Comparison of ENCODE assay signal across 31 cellular contexts in the genomic region with DNA sequence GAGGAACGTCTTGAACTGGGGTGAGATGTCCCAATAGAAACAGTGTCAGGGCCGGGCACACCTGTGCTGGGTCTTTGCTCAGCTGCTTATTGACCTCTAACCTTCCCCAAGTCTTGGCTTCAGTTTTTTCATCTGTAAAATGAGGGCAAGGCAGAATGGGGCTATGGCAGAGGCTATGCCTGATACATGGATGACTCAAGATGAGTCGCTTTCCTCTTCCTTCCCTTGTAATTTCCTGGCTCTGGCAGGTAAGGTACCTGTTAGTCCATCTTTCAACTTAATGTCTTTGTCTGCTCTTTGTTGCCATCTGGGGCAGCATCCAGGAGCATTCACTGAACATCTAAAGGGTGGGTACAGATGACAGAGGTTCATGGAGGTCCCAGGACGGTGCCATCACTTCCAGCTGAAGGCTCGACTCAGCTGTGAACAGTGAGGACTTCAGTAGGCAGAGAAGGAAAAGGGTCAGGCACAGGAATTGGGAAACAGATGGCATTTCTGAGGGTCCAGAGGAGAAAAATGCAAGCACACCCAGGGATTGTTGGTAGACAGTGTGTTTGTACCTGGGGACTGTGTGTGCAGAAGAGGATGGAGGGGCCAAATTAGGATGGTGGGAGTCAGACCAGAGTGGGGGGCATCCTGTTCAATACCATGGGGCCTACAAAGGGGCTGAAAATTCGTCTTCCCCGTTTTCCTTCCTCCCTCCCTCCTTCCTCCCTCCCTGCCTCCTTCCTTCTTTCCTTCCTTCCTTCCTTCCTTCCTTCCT.
"Had no signal": no experiment of that assay in that cellular context is flagged by ENCODE, and none has a peak within 500 bp of the region (broad histone marks: within the 10 kb centered on the region; RNA-seq: fewer than 3 reads in every experiment).

No MANE protein-coding gene starts in this region.

- H3K4me1 Mint-ChIP-seq: activated naive CD8-positive, alpha-beta T cell treated with anti-CD3 and anti-CD28 coated beads for 36 hours; neural crest cell; stimulated activated memory B cell treated with anti-CD40 and anti-IgM and Interleukin-4, amounts not matched to agents 10 μg/mL and 1 μg/mL and 100 μg/mL, for 72 hours had no signal

- H3K27ac ChIP-seq: adrenal gland, body of pancreas, esophagus muscularis mucosa, heart right ventricle, left ventricle myocardium inferior, pancreas, psoas muscle, sigmoid colon, uterus had no signal

- H3K27ac Mint-ChIP-seq: activated CD8-positive, alpha-beta memory T cell treated with anti-CD3 and anti-CD28 coated beads, Interleukin-2, amount 10 ng/mL, durations not matched to agents 7 days and 5 days; activated CD8-positive, alpha-beta T cell treated with anti-CD3 and anti-CD28 coated beads, Interleukin-2, amount 10 ng/mL, durations not matched to agents 7 days and 5 days; activated naive CD8-positive, alpha-beta T cell treated with anti-CD3 and anti-CD28 coated beads for 36 hours; stimulated activated memory B cell treated with anti-CD40 and anti-IgM and Interleukin-4, amounts not matched to agents 10 μg/mL and 1 μg/mL and 100 μg/mL, for 72 hours; type B pancreatic cell had no signal

- H3K4me1 ChIP-seq: adrenal gland, body of pancreas, esophagus muscularis mucosa, heart right ventricle, left ventricle myocardium inferior, pancreas, psoas muscle, sigmoid colon, uterus had no signal

- H3K4me3 Mint-ChIP-seq: activated CD8-positive, alpha-beta memory T cell treated with anti-CD3 and anti-CD28 coated beads, Interleukin-2, amount 10 ng/mL, durations not matched to agents 7 days and 5 days; activated CD8-positive, alpha-beta T cell treated with anti-CD3 and anti-CD28 coated beads, Interleukin-2, amount 10 ng/mL, durations not matched to agents 7 days and 5 days; activated naive CD8-positive, alpha-beta T cell treated with anti-CD3 and anti-CD28 coated beads for 36 hours; naive thymus-derived CD4-positive, alpha-beta T cell; neural crest cell; stimulated activated memory B cell treated with anti-CD40 and anti-IgM and Interleukin-4, amounts not matched to agents 10 μg/mL and 1 μg/mL and 100 μg/mL, for 72 hours; stimulated activated naive CD8-positive, alpha-beta T cell treated with anti-CD3 and anti-CD28 coated beads, Interleukin-15, amount 100 ng/mL, for 72 hours; type B pancreatic cell had no signal

- H3K36me3 ChIP-seq: adrenal gland, esophagus muscularis mucosa, heart right ventricle, left ventricle myocardium inferior, pancreas, sigmoid colon, uterus had no signal

- DNase-seq: activated CD4-positive, alpha-beta T cell treated with anti-CD3 and anti-CD28 coated beads for 1 hour; activated CD4-positive, alpha-beta T cell treated with anti-CD3 and anti-CD28 coated beads, Interleukin-2, amount 50 U/mL, for 1 hour; activated CD8-positive, alpha-beta memory T cell treated with anti-CD3 and anti-CD28 coated beads, Interleukin-2, amount 10 ng/mL, durations not matched to agents 7 days and 5 days; activated CD8-positive, alpha-beta T cell treated with anti-CD3 and anti-CD28 coated beads, Interleukin-2, amount 10 ng/mL, durations not matched to agents 7 days and 5 days; activated naive CD4-positive, alpha-beta T cell; activated naive CD8-positive, alpha-beta T cell treated with anti-CD3 and anti-CD28 coated beads for 36 hours; activated T-cell treated with anti-CD3 and anti-CD28 coated beads, Interleukin-2, amount 50 U/mL, for 48 hours; adrenal gland; aorta; body of pancreas; cortex of kidney; foreskin melanocyte; heart right ventricle; kidney glomerular epithelial cell; left ventricle myocardium inferior; midbrain; naive thymus-derived CD4-positive, alpha-beta T cell; nucleus accumbens; pancreas; psoas muscle; sigmoid colon; small intestine; stimulated activated CD4-positive, alpha-beta T cell treated with anti-CD3 and anti-CD28 coated beads, Interleukin-4, amount 100 ng/mL, for 24 hours; stimulated activated naive CD8-positive, alpha-beta T cell treated with anti-CD3 and anti-CD28 coated beads, Interleukin-15, amount 100 ng/mL, for 72 hours; substantia nigra; T-helper 2 cell; uterus had no signal

- H3K27me3 ChIP-seq: adrenal gland, body of pancreas, sigmoid colon, uterus had no signal

- H3K4me3 ChIP-seq: adrenal gland, body of pancreas, esophagus muscularis mucosa, heart right ventricle, left ventricle myocardium inferior, pancreas, psoas muscle, sigmoid colon, uterus had no signal

- H3K9me3 Mint-ChIP-seq: neural crest cell; stimulated activated naive CD8-positive, alpha-beta T cell treated with anti-CD3 and anti-CD28 coated beads, Interleukin-15, amount 100 ng/mL, for 72 hours; type B pancreatic cell had no signal

- ATAC-seq: activated CD8-positive, alpha-beta memory T cell treated with anti-CD3 and anti-CD28 coated beads, Interleukin-2, amount 10 ng/mL, durations not matched to agents 7 days and 5 days; activated CD8-positive, alpha-beta T cell treated with anti-CD3 and anti-CD28 coated beads, Interleukin-2, amount 10 ng/mL, durations not matched to agents 7 days and 5 days; body of pancreas; heart right ventricle; naive thymus-derived CD4-positive, alpha-beta T cell; pancreas; psoas muscle; stimulated activated memory B cell treated with anti-CD40 and anti-IgM and Interleukin-4, amounts not matched to agents 10 μg/mL and 1 μg/mL and 100 μg/mL, for 72 hours; stimulated activated naive CD8-positive, alpha-beta T cell treated with anti-CD3 and anti-CD28 coated beads, Interleukin-15, amount 100 ng/mL, for 72 hours had no signal

- H3K27me3 Mint-ChIP-seq: activated naive CD8-positive, alpha-beta T cell treated with anti-CD3 and anti-CD28 coated beads for 36 hours; stimulated activated naive CD8-positive, alpha-beta T cell treated with anti-CD3 and anti-CD28 coated beads, Interleukin-15, amount 100 ng/mL, for 72 hours had no signal

- H3K9me3 ChIP-seq: adrenal gland, body of pancreas, esophagus muscularis mucosa, heart right ventricle, left ventricle myocardium inferior, pancreas, psoas muscle, uterus had no signal

- H3K36me3 Mint-ChIP-seq: activated CD8-positive, alpha-beta memory T cell treated with anti-CD3 and anti-CD28 coated beads, Interleukin-2, amount 10 ng/mL, durations not matched to agents 7 days and 5 days; activated naive CD8-positive, alpha-beta T cell treated with anti-CD3 and anti-CD28 coated beads for 36 hours; stimulated activated memory B cell treated with anti-CD40 and anti-IgM and Interleukin-4, amounts not matched to agents 10 μg/mL and 1 μg/mL and 100 μg/mL, for 72 hours; type B pancreatic cell had no signal
